Comparison of ENCODE assay signal across 22 cellular contexts in genomic region chr2:220880623-220881022, GRCh38.
"Had no signal": no experiment of that assay in that cellular context is flagged by ENCODE, and none has a peak within 500 bp of the region (broad histone marks: within the 10 kb centered on the region; RNA-seq: fewer than 3 reads in every experiment).

No MANE protein-coding gene starts in this region.

- H3K4me3 ChIP-seq: dorsolateral prefrontal cortex, esophagus squamous epithelium, hepatocyte, lung, psoas muscle, right lobe of liver, stomach, thoracic aorta, transverse colon had no signal

- H3K9me3 ChIP-seq: esophagus squamous epithelium, psoas muscle, right lobe of liver, stomach, thoracic aorta, transverse colon had no signal

- H3K36me3 ChIP-seq: esophagus squamous epithelium, right lobe of liver, stomach, thoracic aorta, transverse colon had no signal

- H3K4me1 Mint-ChIP-seq: naive B cell had no signal

- H3K27me3 Mint-ChIP-seq: naive B cell had no signal

- H3K27me3 ChIP-seq: dorsolateral prefrontal cortex, esophagus squamous epithelium, hepatocyte, right lobe of liver, stomach, transverse colon had no signal

- H3K27ac ChIP-seq: dorsolateral prefrontal cortex, esophagus squamous epithelium, hepatocyte, psoas muscle, right lobe of liver, stomach, thoracic aorta, transverse colon had no signal

- H3K9me3 Mint-ChIP-seq: naive B cell, nephron progenitor cell had no signal

- H3K27ac Mint-ChIP-seq: naive B cell, nephron progenitor cell had no signal

- H3K4me1 ChIP-seq: psoas muscle, right lobe of liver, stomach, transverse colon had no signal

- H3K4me3 Mint-ChIP-seq: naive B cell, nephron progenitor cell had no signal

- DNase-seq: cortex of kidney; dorsolateral prefrontal cortex; effector CD8-positive, alpha-beta T cell; esophagus squamous epithelium; foreskin fibroblast; head of caudate nucleus; left colon; left ventricle myocardium superior; mesendoderm; naive B cell; nephron progenitor cell; psoas muscle; retina; right lobe of liver; stimulated activated CD4-positive, alpha-beta T cell treated with anti-CD3 and anti-CD28 coated beads, Interleukin-12 subunit alpha, Interleukin-12 subunit beta, amount 100 ng/mL, for 4 hours; stimulated activated naive CD4-positive, alpha-beta T cell; stomach; substantia nigra; transverse colon had no signal

- H3K36me3 Mint-ChIP-seq: naive B cell had no signal
